In genomic region chr18:76349067-76349715, GRCh38 we compare ENCODE assay signal across 8 cellular contexts.
DNase-seq lines count a peak whose midpoint lies in the region; ATAC-seq, FAIRE-seq and TF ChIP-seq lines count a peak whose summit lies in the region.

No MANE protein-coding gene starts in this region.

- DNase-seq in EL: peak; percentile 66
- DNase-seq in HCT116 (ENCODE audit: low read depth, low spot score): peak; percentile 46
- peak; percentile 39 for DNase-seq in NCI-H1694 (lab: John Stamatoyannopoulos, UW)
- DNase-seq in T-helper 17 cell: peak in 2 of 3 donors; percentile 23 to 50
- peak; percentile 68 for DNase-seq in astrocyte of the cerebellum (ENCODE audit: low read depth)
- DNase-seq in iPS DF 4.7 (ENCODE audit: extremely low read depth, low spot score): peak; percentile 44
- peak; percentile 65 for DNase-seq in small intestine
- no peak for DNase-seq in posterior vena cava (ENCODE audit: low spot score)

- H3K9ac ChIP-seq in HCT116 (ENCODE audit: low read length): no peak overlapping the region

- H3K36me3 Mint-ChIP-seq in T-helper 17 cell (ENCODE audit: low read depth): no peaks in the 10 kb centered on the region

- 23 to 29% (median 25%) methylated on average over 29 of the region's 29 CpGs for WGBS in small intestine, 3 donors

- intact Hi-C loops in HCT116 (cut with micrococcal nuclease): loop anchor here (1.0 to 10.0 kb wide), 3 partner anchors 454 to 1997 kb away; no protein-coding TSS in a partner anchor
- intact Hi-C loops in posterior vena cava (cut with DNase I): loop anchor here (5.0 to 10.0 kb wide), 2 partner anchors 87 to 1694 kb away; no protein-coding TSS in a partner anchor

- H4K20me1 ChIP-seq in HCT116 (ENCODE audit: insufficient read depth): no peaks in the 10 kb centered on the region

- H3K4me1 ChIP-seq in HCT116 (ENCODE audit: control insufficient read depth in 1 of 2, insufficient read depth in 2 of 2, low read length in 2 of 2): no peaks in the 10 kb centered on the region
- H3K4me1 ChIP-seq in small intestine (ENCODE audit: control insufficient read depth in 2 of 2, insufficient read depth in 1 of 2, low read depth in 1 of 2, low read length in 1 of 2): no peaks in the 10 kb centered on the region

- FAIRE-seq in small intestine (lab: Jason Lieb, UNC): no peak

- no peak overlapping the region for H3K4me2 ChIP-seq in HCT116 (ENCODE audit: low read length)

- RAD21 ChIA-PET in HCT116 (lab: Charles Lee; ENCODE audit: low non-redundant PET in 1 of 2, low total read pairs in 2 of 2, uncharacterized antibody in 2 of 2, unreplicated experiment in 2 of 2): no interaction called here

- H3K4me1 Mint-ChIP-seq in T-helper 17 cell: peaks cover 9% of the 10 kb centered on the region

- no peak for TF ChIP-seq POLR2A in HCT116 (IDR thresholded peaks at IDR 0.05; ENCODE audit: borderline replicate concordance, extremely low read depth, insufficient read depth, insufficient read length)

- CTCF ChIA-PET in HCT116 (lab: Charles Lee): no interaction called here

- no peak overlapping the region for H3K27ac ChIP-seq in HCT116 (ENCODE audit: low read depth, low read length)
- no peak overlapping the region for H3K27ac ChIP-seq in small intestine (ENCODE audit: low read depth in 1 of 2, low read length in 1 of 2)

- H3K4me3 ChIP-seq in HCT116 (replicated peaks in 1 of 2; ENCODE audit: low read depth in 1 of 2, low read length in 2 of 2): no peak overlapping the region
- peak overlapping the region; percentile 4 for H3K4me3 ChIP-seq in astrocyte of the cerebellum (ENCODE audit: low read depth, low read length)
- H3K4me3 ChIP-seq in small intestine (ENCODE audit: low read depth in 1 of 2, low read length in 2 of 2): no peak overlapping the region

- no peaks in the 10 kb centered on the region for H3K79me2 ChIP-seq in HCT116 (ENCODE audit: insufficient read depth, low read length)

- TF ChIP-seq RAD21 in HCT116 (IDR thresholded peaks at IDR 0.05; ENCODE audit: low read depth): peak; percentile 84

- H3K9me2 ChIP-seq in HCT116 (ENCODE audit: insufficient read depth): no peaks in the 10 kb centered on the region; the same call in 1 of the 2 replicates

- H3K27me3 Mint-ChIP-seq in T-helper 17 cell: peaks cover 8% of the 10 kb centered on the region

- H3K4me3 Mint-ChIP-seq in T-helper 17 cell: peak overlapping the region; percentile 56

- POLR2A ChIA-PET in HCT116 (lab: Charles Lee): no interaction called here

- TF ChIP-seq CTCF in HCT116 (IDR thresholded peaks at IDR 0.05 in 2 of 3, conservative IDR thresholded peaks at IDR 0.05 in 1 of 3; ENCODE audit: borderline replicate concordance in 1 of 3, insufficient read depth in 1 of 3, low read depth in 2 of 3, low read length in 2 of 3) (peak; percentile 59 to 91 (median 87); a peak in 5 of 6 replicates), astrocyte of the cerebellum (IDR thresholded peaks at IDR 0.05; ENCODE audit: low read depth, low read length, missing control alignments) (peak; percentile 94)

- in situ Hi-C loops in astrocyte of the cerebellum (cut with HindIII; ENCODE audit: low sequenced_read_pairs): no loop called here

- peak overlapping the region; percentile 67 for H3K27ac Mint-ChIP-seq in T-helper 17 cell

- H3K9me3 ChIP-seq in HCT116 (ENCODE audit: control insufficient read depth in 1 of 2, insufficient read depth in 1 of 2, low read depth in 1 of 2, low read length in 2 of 2): peaks cover 0 to 5% of the 10 kb centered on the region in 2 experiments; a peak in 1 of 4 replicates
- H3K9me3 ChIP-seq in T-helper 17 cell (ENCODE audit: control insufficient read depth, low read length, poor library complexity, severe bottlenecking): no peaks in the 10 kb centered on the region
- no peaks in the 10 kb centered on the region for H3K9me3 ChIP-seq in small intestine (ENCODE audit: control insufficient read depth, low read depth)

- ATAC-seq in HCT116 (peak; percentile 75), T-helper 17 cell (peak; percentile 57)

- no TSS peak for BruUV-seq in HCT116 (replicated peaks; lab: Mats Ljungman, UMichigan)

- H2AFZ ChIP-seq in HCT116 (ENCODE audit: low read depth, low read length, poor library complexity, severe bottlenecking): no peak overlapping the region

- H3K27me3 ChIP-seq in HCT116 (ENCODE audit: insufficient read depth, low read length): no peaks in the 10 kb centered on the region
- no peaks in the 10 kb centered on the region for H3K27me3 ChIP-seq in small intestine (ENCODE audit: control insufficient read depth in 2 of 2, insufficient read depth in 2 of 2, low read length in 2 of 2)

- no peaks in the 10 kb centered on the region for H3K36me3 ChIP-seq in HCT116 (ENCODE audit: control insufficient read depth in 1 of 2, insufficient read depth in 2 of 2, low read length in 2 of 2)
- no peaks in the 10 kb centered on the region for H3K36me3 ChIP-seq in small intestine (ENCODE audit: control insufficient read depth in 2 of 2, insufficient read depth in 2 of 2, low read length in 2 of 2)

TF ChIP-seq in HCT116, 20 proteins besides CTCF, POLR2A, EP300 and RAD21:
- TF ChIP-seq FOSL1 (IDR thresholded peaks at IDR 0.05; ENCODE audit: low read depth) (no peak), ZNF274 (IDR thresholded peaks at IDR 0.05; ENCODE audit: low read depth, low read length) (no peak), REST (IDR thresholded peaks at IDR 0.05; ENCODE audit: low read depth) (no peak), SP1 (IDR thresholded peaks at IDR 0.05; ENCODE audit: low read depth) (no peak), CBX3 (IDR thresholded peaks at IDR 0.05; ENCODE audit: low read depth) (no peak), MAX (IDR thresholded peaks at IDR 0.05) (no peak), ELF1 (IDR thresholded peaks at IDR 0.05; ENCODE audit: borderline replicate concordance, low read depth) (no peak), EGR1 (IDR thresholded peaks at IDR 0.05; ENCODE audit: low read depth) (no peak), EZH2 (IDR thresholded peaks at IDR 0.05) (no peak), SIN3A (IDR thresholded peaks at IDR 0.05; ENCODE audit: low read depth) (no peak), ATF3 (IDR thresholded peaks at IDR 0.05) (no peak), EZH2phosphoT487 (IDR thresholded peaks at IDR 0.05; ENCODE audit: borderline replicate concordance) (no peak), CEBPB (IDR thresholded peaks at IDR 0.05; ENCODE audit: low read depth) (no peak), YY1 (IDR thresholded peaks at IDR 0.05; ENCODE audit: extremely low read depth, insufficient replicate concordance, low read depth, low read length) (no peak), JUND (IDR thresholded peaks at IDR 0.05) (no peak), SRF (IDR thresholded peaks at IDR 0.05; ENCODE audit: low read depth) (no peak), ZBTB33 (IDR thresholded peaks at IDR 0.05; ENCODE audit: extremely low read depth, insufficient replicate concordance, low read length) (no peak), POLR2AphosphoS5 (IDR thresholded peaks at IDR 0.05; ENCODE audit: low read depth, low read length) (no peak), ZFX (IDR thresholded peaks at IDR 0.05) (no peak), TCF7L2 (IDR thresholded peaks at IDR 0.05; ENCODE audit: borderline replicate concordance, extremely low read depth, insufficient read depth, insufficient read length) (no peak)
